Comparison of ENCODE assay signal across 20 cellular contexts in the genomic region with DNA sequence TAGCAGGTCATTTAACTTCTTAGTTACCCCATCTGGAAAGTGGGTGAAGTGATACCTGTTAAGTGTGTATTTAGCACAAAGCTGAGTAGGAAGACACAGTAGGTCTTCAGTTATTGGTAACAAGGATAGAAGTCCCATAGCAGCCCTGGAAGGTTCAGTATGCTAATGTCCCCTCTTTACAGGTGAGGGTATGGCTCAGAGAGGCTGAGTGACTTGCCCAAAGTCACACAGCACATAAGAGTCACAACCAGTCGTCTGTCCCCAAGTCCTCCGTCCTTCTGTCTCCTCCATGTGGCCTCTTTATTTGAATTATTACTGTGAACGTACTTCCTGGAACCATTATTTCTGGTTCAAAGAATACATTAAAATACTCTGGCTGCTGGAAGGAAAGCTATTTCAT. TPM values are rescaled to one million over a fixed set of nuclear protein-coding genes. Genes with fewer than 3 reads are reported as not detected.
DNase-seq lines count a peak whose midpoint lies in the region; ATAC-seq, FAIRE-seq and TF ChIP-seq lines count a peak whose summit lies in the region.
"Had no signal": no experiment of that assay in that cellular context is flagged by ENCODE, and none has a peak within 500 bp of the region (broad histone marks: within the 10 kb centered on the region; RNA-seq: fewer than 3 reads in every experiment).

No MANE protein-coding gene starts in this region.

- no peaks in the 10 kb centered on the region for H3K4me1 ChIP-seq in A549
- H3K4me1 ChIP-seq in heart left ventricle = peaks cover 0 to 14% (median 0%) of the 10 kb centered on the region in 12 donors
- H3K4me1 ChIP-seq in esophagus squamous epithelium = peaks cover 0 to 34% (median 4%) of the 10 kb centered on the region in 3 donors

- TF ChIP-seq POLR2A in A549 (IDR thresholded peaks at IDR 0.05; ENCODE audit: low read length) (no peak), heart left ventricle (IDR thresholded peaks at IDR 0.05) (no peak), esophagus squamous epithelium (IDR thresholded peaks at IDR 0.05) (no peak)

- H3K9me3 ChIP-seq in A549 (no peaks in the 10 kb centered on the region), WERI-Rb-1 (ENCODE audit: severe bottlenecking) (no peaks in the 10 kb centered on the region), heart left ventricle (no peaks in the 10 kb centered on the region), esophagus squamous epithelium (no peaks in the 10 kb centered on the region)
- H3K9me3 ChIP-seq: BLaER1 treated with 17β-estradiol and CSF1 and Interleukin-3, amounts not matched to agents 10 nM and 100 nM had no signal

- ATAC-seq in A549 = no peak
- no peak for ATAC-seq in stimulated activated naive B cell treated with anti-CD40 and anti-IgM and Interleukin-4, amounts not matched to agents 10 μg/mL and 1 μg/mL and 100 μg/mL, for 72 hours (replicated peaks)
- ATAC-seq in heart left ventricle = no peak
- ATAC-seq: CD8-positive, alpha-beta T cell had no signal

- H3K27ac Mint-ChIP-seq in stimulated activated naive B cell treated with anti-CD40 and anti-IgM and Interleukin-4, amounts not matched to agents 10 μg/mL and 1 μg/mL and 100 μg/mL, for 72 hours = peak overlapping the region; percentile 20
- H3K27ac Mint-ChIP-seq: B cell; CD8-positive, alpha-beta T cell; HFFc6; IgD-negative memory B cell had no signal

- H3K4me3 ChIP-seq in A549 (no peak overlapping the region), WERI-Rb-1 (ENCODE audit: low read depth, low read length) (no peak overlapping the region), heart left ventricle (no peak overlapping the region), esophagus squamous epithelium (no peak overlapping the region)
- H3K4me3 ChIP-seq: BLaER1 treated with 17β-estradiol and CSF1 and Interleukin-3, amounts not matched to agents 10 nM and 100 nM; GM23248 had no signal

- H3K4me2 ChIP-seq in A549 = no peak overlapping the region
- H3K4me2 ChIP-seq: BLaER1 treated with 17β-estradiol and CSF1 and Interleukin-3, amounts not matched to agents 10 nM and 100 nM had no signal

- H3K36me3 ChIP-seq in WERI-Rb-1 = peaks cover 27% of the 10 kb centered on the region
- no peaks in the 10 kb centered on the region for H3K36me3 ChIP-seq in heart left ventricle
- no peaks in the 10 kb centered on the region for H3K36me3 ChIP-seq in esophagus squamous epithelium

- no peak overlapping the region for H3K4me3 Mint-ChIP-seq in stimulated activated naive B cell treated with anti-CD40 and anti-IgM and Interleukin-4, amounts not matched to agents 10 μg/mL and 1 μg/mL and 100 μg/mL, for 72 hours
- H3K4me3 Mint-ChIP-seq: B cell; CD8-positive, alpha-beta T cell; HFFc6; IgD-negative memory B cell had no signal

- WGBS in A549 (ENCODE audit: missing lambda C conversion rate) = 65% methylated on average over 3 of the region's 3 CpGs
- WGBS in heart left ventricle, 4 donors = 81 to 89% (median 86%) methylated on average over 3 of the region's 3 CpGs
- WGBS in esophagus squamous epithelium, 2 donors = 57 to 92% methylated on average over 2 to 3 of the region's 3 CpGs

- no peak for DNase-seq in A549 (ENCODE audit: low read depth in 1 of 2, low spot score in 1 of 2)
- DNase-seq in WERI-Rb-1 = no peak
- no peak for DNase-seq in stimulated activated naive B cell treated with anti-CD40 and anti-IgM and Interleukin-4, amounts not matched to agents 10 μg/mL and 1 μg/mL and 100 μg/mL, for 72 hours
- no peak for DNase-seq in GM19239 (ENCODE audit: insufficient read length, low spot score)
- no peak for DNase-seq in heart left ventricle
- no peak for DNase-seq in esophagus squamous epithelium (lab: John Stamatoyannopoulos, UW)
- DNase-seq: 8988T; Calu3; CD8-positive, alpha-beta T cell; DMS79 treated with DMSO at 0.1 percent for 48 hours; GF-D8; GM23248; HCEC 1CT; HFFc6; KG1 had no signal

- no peaks in the 10 kb centered on the region for H3K27me3 ChIP-seq in WERI-Rb-1 (ENCODE audit: insufficient read depth, low read depth, severe bottlenecking)
- no peaks in the 10 kb centered on the region for H3K27me3 ChIP-seq in heart left ventricle
- H3K27me3 ChIP-seq in esophagus squamous epithelium = no peaks in the 10 kb centered on the region
- H3K27me3 ChIP-seq: BLaER1 treated with 17β-estradiol and CSF1 and Interleukin-3, amounts not matched to agents 10 nM and 100 nM had no signal

- TF ChIP-seq RAD21 in A549 (conservative IDR thresholded peaks at IDR 0.05 in 1 of 2, IDR thresholded peaks at IDR 0.05 in 1 of 2) = no peak

- no peaks in the 10 kb centered on the region for H3K9me3 Mint-ChIP-seq in stimulated activated naive B cell treated with anti-CD40 and anti-IgM and Interleukin-4, amounts not matched to agents 10 μg/mL and 1 μg/mL and 100 μg/mL, for 72 hours
- H3K9me3 Mint-ChIP-seq: CD8-positive, alpha-beta T cell; HFFc6; IgD-negative memory B cell had no signal

- no peak overlapping the region for H3K27ac ChIP-seq in A549
- H3K27ac ChIP-seq in WERI-Rb-1 = peak overlapping the region; percentile 51
- H3K27ac ChIP-seq in heart left ventricle = no peak overlapping the region
- peak overlapping the region in 2 of 4 donors; percentile 62 to 70 for H3K27ac ChIP-seq in esophagus squamous epithelium
- H3K27ac ChIP-seq: BLaER1 treated with 17β-estradiol and CSF1 and Interleukin-3, amounts not matched to agents 10 nM and 100 nM; GM23248 had no signal

- H3K27me3 Mint-ChIP-seq in stimulated activated naive B cell treated with anti-CD40 and anti-IgM and Interleukin-4, amounts not matched to agents 10 μg/mL and 1 μg/mL and 100 μg/mL, for 72 hours = no peaks in the 10 kb centered on the region
- H3K27me3 Mint-ChIP-seq: B cell, IgD-negative memory B cell had no signal

- TF ChIP-seq EP300 in A549 (IDR thresholded peaks at IDR 0.05) = no peak

- H3K36me3 Mint-ChIP-seq in stimulated activated naive B cell treated with anti-CD40 and anti-IgM and Interleukin-4, amounts not matched to agents 10 μg/mL and 1 μg/mL and 100 μg/mL, for 72 hours = peaks cover 21 to 47% of the 10 kb centered on the region in 2 donors

- no peak for FAIRE-seq in A549 (lab: Jason Lieb, UNC)
- no peak for FAIRE-seq in GM19239 (lab: Jason Lieb, UNC)
- FAIRE-seq: H54, HTR-8/SVneo had no signal

- intact Hi-C loops in heart left ventricle (cut with DNase I) = no loop called here
- intact Hi-C loops in esophagus squamous epithelium (cut with DNase I) = no loop called here

- peaks cover 17 to 44% of the 10 kb centered on the region in 2 donors for H3K4me1 Mint-ChIP-seq in stimulated activated naive B cell treated with anti-CD40 and anti-IgM and Interleukin-4, amounts not matched to agents 10 μg/mL and 1 μg/mL and 100 μg/mL, for 72 hours

- CTCF ChIA-PET in A549 (lab: Yijun Ruan, JAX) = interaction anchor here (2.0 kb wide), 1 partner anchor 22 kb away, joined by 4 read pairs; no protein-coding TSS in a partner anchor

- TF ChIP-seq CTCF in A549 (IDR thresholded peaks at IDR 0.05) (no peak), WERI-Rb-1 (IDR thresholded peaks at IDR 0.05; ENCODE audit: low read depth, low read length) (no peak), heart left ventricle (IDR thresholded peaks at IDR 0.05) (no peak), esophagus squamous epithelium (IDR thresholded peaks at IDR 0.05) (no peak)

- POLR2A ChIA-PET in A549 (lab: Yijun Ruan, JAX) = no interaction called here

TF ChIP-seq in A549, 52 proteins besides CTCF, POLR2A, EP300 and RAD21:
- TF ChIP-seq POLR2AphosphoS2 (conservative IDR thresholded peaks at IDR 0.05; ENCODE audit: low read length) (no peak), ZFP36 (IDR thresholded peaks at IDR 0.05; ENCODE audit: borderline replicate concordance, partially characterized antibody) (peak; percentile 38)

RNA-seq across cellular contexts. Expression of a gene that starts 10.5 kb away (rescaled TPM):
- polyA plus RNA-seq in A549 (2011; rRNA removed) (1.2 and 1.3 TPM in 2 replicates), A549 (2017; fragmentation: RNase III; extraction: RNeasy Plus Mini Kit Qiagen cat#74134 plus additional on column Dnase treatment) (0.72 to 0.92 TPM (median 0.84 TPM) in 3 replicates), heart left ventricle (under 1 TPM in 1 of 2 donors, not detected in 1; 0.12 TPM)
- polyA plus RNA-seq in A549 (2012; cell fraction: cytosol; rRNA removed) = 1.0 and 1.6 TPM in 2 replicates
- 1.2 TPM in 2 replicates for polyA plus RNA-seq in A549 (2012; cell fraction: nucleus; rRNA removed)
- 1.5 TPM in 2 replicates for polyA minus RNA-seq in A549 (2011; rRNA and poly(A)+ RNA removed)
- total RNA-seq in heart left ventricle (1 to 10 TPM in 1 of 9 donors, under 1 TPM in 7, not detected in 1; 0.07 to 1.5 (median 0.14) TPM), esophagus squamous epithelium (1 to 10 TPM; 1.3 to 2.1 (median 2.0) TPM)

RNA-seq across cellular contexts. Expression of a gene that starts 44.0 kb away (rescaled TPM):
- polyA plus RNA-seq in A549 (2011; rRNA removed) = 25.7 and 30.2 TPM in 2 replicates
- polyA plus RNA-seq in A549 (2012; cell fraction: cytosol; rRNA removed) = 13.8 and 16.7 TPM in 2 replicates
- polyA plus RNA-seq in A549 (2012; cell fraction: nucleus; rRNA removed) = 35.8 and 38.4 TPM in 2 replicates
- polyA plus RNA-seq in A549 (2017; fragmentation: RNase III; extraction: RNeasy Plus Mini Kit Qiagen cat#74134 plus additional on column Dnase treatment) = 10.8 to 12.7 TPM (median 11.8 TPM) in 3 replicates
- polyA minus RNA-seq in A549 (2011; rRNA and poly(A)+ RNA removed) = 20.1 and 33.3 TPM in 2 replicates
- 10 to 100 TPM in 5 of 9 donors, 1 to 10 TPM in 4; 6.9 to 15.0 (median 10.3) TPM for total RNA-seq in heart left ventricle
- 1 to 10 TPM; 6.2 to 7.2 TPM for polyA plus RNA-seq in heart left ventricle
- total RNA-seq in esophagus squamous epithelium = 10 to 100 TPM; 21.9 to 28.5 (median 24.5) TPM

RNA-seq across cellular contexts. Expression of a gene that starts 44.1 kb away (rescaled TPM):
- polyA plus RNA-seq in A549 (2011; rRNA removed) (36.4 and 38.4 TPM in 2 replicates), A549 (2017; fragmentation: RNase III; extraction: RNeasy Plus Mini Kit Qiagen cat#74134 plus additional on column Dnase treatment) (13.1 to 14.2 TPM (median 14.1 TPM) in 3 replicates), heart left ventricle (10 to 100 TPM; 11.3 to 24.6 TPM)
- polyA plus RNA-seq in A549 (2012; cell fraction: cytosol; rRNA removed) = 12.5 and 13.6 TPM in 2 replicates
- 3.3 and 5.4 TPM in 2 replicates for polyA plus RNA-seq in A549 (2012; cell fraction: nucleus; rRNA removed)
- 14.3 and 15.1 TPM in 2 replicates for polyA minus RNA-seq in A549 (2011; rRNA and poly(A)+ RNA removed)
- total RNA-seq in heart left ventricle (10 to 100 TPM; 18.2 to 28.9 (median 23.4) TPM), esophagus squamous epithelium (10 to 100 TPM; 11.4 to 27.3 (median 13.6) TPM)
